ENCODE assay signal across 28 cellular contexts in the genomic region with DNA sequence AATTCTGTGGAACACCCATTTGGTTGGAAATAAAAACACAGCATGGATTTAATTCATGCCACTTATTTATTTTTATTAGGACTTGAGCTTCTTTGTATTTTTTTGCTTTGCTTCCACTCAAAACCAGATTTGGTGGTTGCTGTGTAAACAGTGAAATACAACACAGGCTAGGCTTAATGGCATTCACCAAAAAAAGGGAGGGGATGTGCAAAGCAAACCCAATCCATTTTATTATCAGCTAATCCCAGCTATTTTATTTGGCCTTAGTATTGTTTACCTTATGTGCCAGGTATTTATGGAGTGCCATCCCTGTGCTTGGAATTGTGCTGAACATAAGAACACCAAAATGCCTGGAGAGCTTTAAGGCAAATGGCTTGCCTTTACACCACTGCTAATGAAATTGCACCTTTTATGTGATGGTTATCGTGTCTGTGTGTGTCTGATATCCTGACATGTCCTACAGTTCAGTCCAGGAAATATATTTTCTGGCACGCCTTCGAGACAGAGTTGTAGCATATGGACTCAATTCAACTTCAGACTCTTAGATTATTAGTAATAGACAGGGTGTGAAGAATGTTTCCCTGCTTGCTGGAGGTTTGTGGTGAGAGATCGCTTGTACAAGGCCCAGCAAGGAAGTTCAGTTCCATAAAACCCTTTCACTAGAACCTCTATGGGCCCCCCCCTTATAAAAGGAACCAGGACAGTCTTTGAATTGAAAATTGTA.
DNase-seq lines count a peak whose midpoint lies in the region; ATAC-seq and TF ChIP-seq lines count a peak whose summit lies in the region.
"Had no signal": no experiment of that assay in that cellular context is flagged by ENCODE, and none has a peak within 500 bp of the region (broad histone marks: within the 10 kb centered on the region; RNA-seq: fewer than 3 reads in every experiment).

No MANE protein-coding gene starts in this region.

- no peaks in the 10 kb centered on the region for H3K36me3 ChIP-seq in hepatocyte (replicated peaks; ENCODE audit: insufficient read depth, low read depth)
- H3K36me3 ChIP-seq: BE2C, prostate gland had no signal

- TF ChIP-seq CTCF in C4-2B (conservative IDR thresholded peaks at IDR 0.05): no peak
- TF ChIP-seq CTCF in hepatocyte (IDR thresholded peaks at IDR 0.05; ENCODE audit: poor library complexity): no peak
- TF ChIP-seq CTCF in Calu3 (IDR thresholded peaks at IDR 0.05; ENCODE audit: unreplicated experiment): no peak

- H3K4me2 ChIP-seq in hepatocyte: no peak overlapping the region

- H3K4me1 Mint-ChIP-seq in Calu3 (ENCODE audit: low read depth, unreplicated experiment): peaks cover 17% of the 10 kb centered on the region
- H3K4me1 Mint-ChIP-seq: stimulated activated naive CD8-positive, alpha-beta T cell treated with anti-CD3 and anti-CD28 coated beads, Interleukin-15, amount 100 ng/mL, for 72 hours had no signal

- H3K27ac ChIP-seq in C4-2B (peak overlapping the region; percentile 18; the same call in 1 of the 2 replicates), hepatocyte (peak overlapping the region; percentile 52)
- H3K27ac ChIP-seq: prostate gland, sigmoid colon, tibial artery had no signal

- peak; percentile 13 for DNase-seq in NCI-H2029 (lab: John Stamatoyannopoulos, UW)
- DNase-seq in astrocyte of the hippocampus (ENCODE audit: low read depth, low spot score): peak; percentile 40
- no peak for DNase-seq in hepatocyte (ENCODE audit: low spot score)
- DNase-seq in Calu3: no peak
- DNase-seq in NCI-H128 (lab: John Stamatoyannopoulos, UW; ENCODE audit: unreplicated experiment): no peak
- DNase-seq: ACHN; activated CD8-positive, alpha-beta memory T cell treated with anti-CD3 and anti-CD28 coated beads, Interleukin-2, amount 10 ng/mL, durations not matched to agents 7 days and 5 days; activated naive CD4-positive, alpha-beta T cell; activated T-cell treated with anti-CD3 and anti-CD28 coated beads, Interleukin-2, amount 50 U/mL, for 72 hours; BE2C; effector memory CD8-positive, alpha-beta T cell; GF-D8; KBM-7; kidney glomerular epithelial cell; naive thymus-derived CD8-positive, alpha-beta T cell; NCI-H1105; NCI-H2081 treated with DMSO at 0.1 percent for 48 hours; sigmoid colon; stimulated activated CD4-positive, alpha-beta T cell treated with anti-CD3 and anti-CD28 coated beads, Interleukin-12 subunit alpha, Interleukin-12 subunit beta, amount 100 ng/mL, for 4 hours; stimulated activated CD4-positive, alpha-beta T cell treated with anti-CD3 and anti-CD28 coated beads, Interleukin-2, amount 100 ng/mL, for 48 hours; stimulated activated naive CD8-positive, alpha-beta T cell treated with anti-CD3 and anti-CD28 coated beads, Interleukin-15, amount 100 ng/mL, for 72 hours; tibial artery had no signal

- WGBS in hepatocyte (ENCODE audit: low lambda C conversion rate, missing lambda C conversion rate): 62% methylated on average over 4 of the region's 4 CpGs

- no TSS peak for BruUV-seq in Calu3 (replicated peaks; lab: Mats Ljungman, UMichigan)

- peaks cover 8% of the 10 kb centered on the region for H3K36me3 Mint-ChIP-seq in Calu3 (ENCODE audit: insufficient read depth, unreplicated experiment)
- H3K36me3 Mint-ChIP-seq: activated CD8-positive, alpha-beta memory T cell treated with anti-CD3 and anti-CD28 coated beads, Interleukin-2, amount 10 ng/mL, durations not matched to agents 7 days and 5 days; naive thymus-derived CD8-positive, alpha-beta T cell had no signal

- H3K4me3 Mint-ChIP-seq in Calu3 (ENCODE audit: low read depth, unreplicated experiment): no peak overlapping the region
- H3K4me3 Mint-ChIP-seq: activated CD8-positive, alpha-beta memory T cell treated with anti-CD3 and anti-CD28 coated beads, Interleukin-2, amount 10 ng/mL, durations not matched to agents 7 days and 5 days; activated T-cell treated with anti-CD3 and anti-CD28 coated beads, Interleukin-2, amount 50 U/mL, for 72 hours; effector memory CD8-positive, alpha-beta T cell; naive thymus-derived CD8-positive, alpha-beta T cell; stimulated activated naive CD8-positive, alpha-beta T cell treated with anti-CD3 and anti-CD28 coated beads, Interleukin-15, amount 100 ng/mL, for 72 hours had no signal

- intact Hi-C loops in Calu3 (cut with micrococcal nuclease; ENCODE audit: unreplicated experiment): no loop called here

- no peaks in the 10 kb centered on the region for H3K9me2 ChIP-seq in hepatocyte (replicated peaks; ENCODE audit: insufficient read depth)

- no peaks in the 10 kb centered on the region for H3K79me2 ChIP-seq in hepatocyte

- no peaks in the 10 kb centered on the region for H3K9me3 Mint-ChIP-seq in Calu3 (ENCODE audit: low read depth, unreplicated experiment)
- H3K9me3 Mint-ChIP-seq: activated T-cell treated with anti-CD3 and anti-CD28 coated beads, Interleukin-2, amount 50 U/mL, for 72 hours; effector memory CD8-positive, alpha-beta T cell; naive thymus-derived CD8-positive, alpha-beta T cell; stimulated activated naive CD8-positive, alpha-beta T cell treated with anti-CD3 and anti-CD28 coated beads, Interleukin-15, amount 100 ng/mL, for 72 hours had no signal

- no peaks in the 10 kb centered on the region for H3K27me3 Mint-ChIP-seq in Calu3 (ENCODE audit: unreplicated experiment)
- H3K27me3 Mint-ChIP-seq: stimulated activated naive CD8-positive, alpha-beta T cell treated with anti-CD3 and anti-CD28 coated beads, Interleukin-15, amount 100 ng/mL, for 72 hours had no signal

- H2AFZ ChIP-seq in hepatocyte: no peak overlapping the region

- H3K27me3 ChIP-seq in hepatocyte: no peaks in the 10 kb centered on the region
- H3K27me3 ChIP-seq: BE2C, sigmoid colon, tibial artery had no signal

- peaks cover 7% of the 10 kb centered on the region for H3K4me1 ChIP-seq in hepatocyte (ENCODE audit: insufficient read depth)
- H3K4me1 ChIP-seq: BE2C, HAP-1, prostate gland had no signal

- no peak for ATAC-seq in GM18868 (IDR thresholded peaks at IDR 0.05; ENCODE audit: unreplicated experiment)
- ATAC-seq: activated CD8-positive, alpha-beta memory T cell treated with anti-CD3 and anti-CD28 coated beads, Interleukin-2, amount 10 ng/mL, durations not matched to agents 7 days and 5 days; activated T-cell treated with anti-CD3 and anti-CD28 coated beads, Interleukin-2, amount 50 U/mL, for 72 hours; effector memory CD8-positive, alpha-beta T cell; esophagus mucosa; naive thymus-derived CD8-positive, alpha-beta T cell; stimulated activated naive CD8-positive, alpha-beta T cell treated with anti-CD3 and anti-CD28 coated beads, Interleukin-15, amount 100 ng/mL, for 72 hours had no signal

- H3K27ac Mint-ChIP-seq in Calu3 (ENCODE audit: unreplicated experiment): no peak overlapping the region
- H3K27ac Mint-ChIP-seq: activated CD8-positive, alpha-beta memory T cell treated with anti-CD3 and anti-CD28 coated beads, Interleukin-2, amount 10 ng/mL, durations not matched to agents 7 days and 5 days; activated T-cell treated with anti-CD3 and anti-CD28 coated beads, Interleukin-2, amount 50 U/mL, for 72 hours; effector memory CD8-positive, alpha-beta T cell; naive thymus-derived CD8-positive, alpha-beta T cell; stimulated activated naive CD8-positive, alpha-beta T cell treated with anti-CD3 and anti-CD28 coated beads, Interleukin-15, amount 100 ng/mL, for 72 hours had no signal

- no peak overlapping the region for H3K4me3 ChIP-seq in hepatocyte
- H3K4me3 ChIP-seq: HAP-1, lung, prostate gland, sigmoid colon, tibial artery had no signal

- no peaks in the 10 kb centered on the region for H4K20me1 ChIP-seq in hepatocyte (ENCODE audit: insufficient read depth, poor library complexity, severe bottlenecking)

- CTCF ChIA-PET in Calu3 (lab: Charles Lee): interaction anchor here (0.6 kb wide), 1 partner anchor 11 kb away, joined by 4 read pairs; no protein-coding TSS in a partner anchor

- no peaks in the 10 kb centered on the region for H3K9me3 ChIP-seq in hepatocyte (ENCODE audit: low read depth)
- H3K9me3 ChIP-seq: BE2C, HAP-1, prostate gland, sigmoid colon, tibial artery had no signal

Comparison
In these comparisons a context has a peak if more than half of its experiments do, and no peak if none do; other contexts are left out.
1. DNase-seq: peak in NCI-H2029 (single experiment) and astrocyte of the hippocampus (single experiment); none in hepatocyte (single experiment), Calu3 (single experiment) and NCI-H128 (single experiment).